1 cellular context compared by ENCODE assay signal in the genomic region with DNA sequence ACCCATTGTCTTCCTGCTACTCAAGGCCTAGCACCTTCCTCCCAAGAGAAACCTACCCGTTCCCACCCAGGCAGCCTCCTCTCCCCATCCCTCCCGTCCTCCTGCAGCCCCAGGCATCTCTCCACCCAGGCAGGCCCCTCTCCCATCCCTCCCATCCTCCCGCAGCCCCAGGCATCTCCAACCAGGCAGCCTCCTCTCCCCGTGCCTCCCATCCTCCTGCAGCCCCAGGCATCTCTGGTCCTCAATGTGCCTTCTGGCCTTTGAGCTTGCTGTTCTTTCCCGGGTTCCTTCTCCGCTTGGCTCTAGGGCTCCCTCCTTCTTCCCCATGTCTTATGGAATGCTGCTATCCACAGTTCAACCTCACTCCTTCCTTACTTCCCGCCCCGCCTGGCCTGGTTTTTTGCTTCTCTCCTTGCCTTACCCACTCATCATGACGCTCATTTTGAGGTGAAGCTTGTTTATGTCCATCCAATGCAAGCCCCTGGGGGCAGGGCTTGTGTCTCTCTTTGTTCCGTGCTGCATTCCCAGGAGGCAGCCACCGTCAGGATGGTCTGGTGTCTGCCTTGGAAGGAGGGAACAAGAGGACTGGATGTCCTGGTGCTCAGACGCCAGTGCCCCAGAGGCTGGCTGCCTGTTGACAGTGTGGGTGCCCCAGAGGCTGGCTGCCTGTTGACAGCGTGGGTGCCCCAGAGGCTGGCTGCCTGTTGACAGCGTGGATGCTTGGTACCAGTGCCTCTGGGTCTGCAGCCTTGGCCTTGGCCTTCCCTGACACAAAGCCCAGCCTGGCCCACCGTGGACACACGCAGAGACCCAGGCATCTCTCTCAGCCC.
TF ChIP-seq lines count a peak whose summit lies in the region.

No MANE protein-coding gene starts in this region.

TF ChIP-seq in HepG2, 621 proteins besides CTCF, POLR2A, EP300 and RAD21 (continued from another document):
- TF ChIP-seq, protein P1, sequence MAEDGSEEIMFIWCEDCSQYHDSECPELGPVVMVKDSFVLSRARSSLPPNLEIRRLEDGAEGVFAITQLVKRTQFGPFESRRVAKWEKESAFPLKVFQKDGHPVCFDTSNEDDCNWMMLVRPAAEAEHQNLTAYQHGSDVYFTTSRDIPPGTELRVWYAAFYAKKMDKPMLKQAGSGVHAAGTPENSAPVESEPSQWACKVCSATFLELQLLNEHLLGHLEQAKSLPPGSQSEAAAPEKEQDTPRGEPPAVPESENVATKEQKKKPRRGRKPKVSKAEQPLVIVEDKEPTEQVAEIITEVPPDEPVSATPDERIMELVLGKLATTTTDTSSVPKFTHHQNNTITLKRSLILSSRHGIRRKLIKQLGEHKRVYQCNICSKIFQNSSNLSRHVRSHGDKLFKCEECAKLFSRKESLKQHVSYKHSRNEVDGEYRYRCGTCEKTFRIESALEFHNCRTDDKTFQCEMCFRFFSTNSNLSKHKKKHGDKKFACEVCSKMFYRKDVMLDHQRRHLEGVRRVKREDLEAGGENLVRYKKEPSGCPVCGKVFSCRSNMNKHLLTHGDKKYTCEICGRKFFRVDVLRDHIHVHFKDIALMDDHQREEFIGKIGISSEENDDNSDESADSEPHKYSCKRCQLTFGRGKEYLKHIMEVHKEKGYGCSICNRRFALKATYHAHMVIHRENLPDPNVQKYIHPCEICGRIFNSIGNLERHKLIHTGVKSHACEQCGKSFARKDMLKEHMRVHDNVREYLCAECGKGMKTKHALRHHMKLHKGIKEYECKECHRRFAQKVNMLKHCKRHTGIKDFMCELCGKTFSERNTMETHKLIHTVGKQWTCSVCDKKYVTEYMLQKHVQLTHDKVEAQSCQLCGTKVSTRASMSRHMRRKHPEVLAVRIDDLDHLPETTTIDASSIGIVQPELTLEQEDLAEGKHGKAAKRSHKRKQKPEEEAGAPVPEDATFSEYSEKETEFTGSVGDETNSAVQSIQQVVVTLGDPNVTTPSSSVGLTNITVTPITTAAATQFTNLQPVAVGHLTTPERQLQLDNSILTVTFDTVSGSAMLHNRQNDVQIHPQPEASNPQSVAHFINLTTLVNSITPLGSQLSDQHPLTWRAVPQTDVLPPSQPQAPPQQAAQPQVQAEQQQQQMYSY (CRISPR knock-in tag; IDR thresholded peaks at IDR 0.05), result no peak
- TF ChIP-seq ZNF616 (CRISPR knock-in tag; IDR thresholded peaks at IDR 0.05; ENCODE audit: low read depth), result no peak
- TF ChIP-seq, protein P2, sequence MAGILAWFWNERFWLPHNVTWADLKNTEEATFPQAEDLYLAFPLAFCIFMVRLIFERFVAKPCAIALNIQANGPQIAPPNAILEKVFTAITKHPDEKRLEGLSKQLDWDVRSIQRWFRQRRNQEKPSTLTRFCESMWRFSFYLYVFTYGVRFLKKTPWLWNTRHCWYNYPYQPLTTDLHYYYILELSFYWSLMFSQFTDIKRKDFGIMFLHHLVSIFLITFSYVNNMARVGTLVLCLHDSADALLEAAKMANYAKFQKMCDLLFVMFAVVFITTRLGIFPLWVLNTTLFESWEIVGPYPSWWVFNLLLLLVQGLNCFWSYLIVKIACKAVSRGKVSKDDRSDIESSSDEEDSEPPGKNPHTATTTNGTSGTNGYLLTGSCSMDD (CRISPR knock-in tag; IDR thresholded peaks at IDR 0.05), result no peak
